Comparison of ENCODE assay signal across 8 cellular contexts in genomic region chr14:22561661-22562579, GRCh38. TPM values are rescaled to one million over a fixed set of nuclear protein-coding genes. Genes with fewer than 3 reads are reported as not detected.
DNase-seq lines count a peak whose midpoint lies in the region; ATAC-seq and TF ChIP-seq lines count a peak whose summit lies in the region.

No MANE protein-coding gene starts in this region.

- no peaks in the 10 kb centered on the region for H3K36me3 ChIP-seq in effector memory CD4-positive, alpha-beta T cell (ENCODE audit: control insufficient read depth, insufficient read depth, low read length)
- peaks cover 0 to 8% of the 10 kb centered on the region in 2 donors for H3K36me3 ChIP-seq in psoas muscle (ENCODE audit: insufficient read depth in 1 of 2, low read depth in 1 of 2)
- peaks cover 15% of the 10 kb centered on the region for H3K36me3 ChIP-seq in HAP-1 (replicated peaks)

- H3K36me3 Mint-ChIP-seq in activated CD4-positive, alpha-beta T cell treated with anti-CD3 and anti-CD28 coated beads for 36 hours (ENCODE audit: low read depth) = peaks cover 54% of the 10 kb centered on the region
- peaks cover 36 to 62% of the 10 kb centered on the region in 2 donors for H3K36me3 Mint-ChIP-seq in stimulated activated naive B cell treated with anti-CD40 and anti-IgM and Interleukin-4, amounts not matched to agents 10 μg/mL and 1 μg/mL and 100 μg/mL, for 72 hours

- no peak for TF ChIP-seq CTCF in psoas muscle (IDR thresholded peaks at IDR 0.05)

- in situ Hi-C loops in HAP-1 (cut with MboI; ENCODE audit: low sequenced_read_pairs) = loop anchor here (25.0 kb wide), 1 partner anchor 500 kb away; the partner anchor contains the start of gene CDH24

- peaks cover 95% of the 10 kb centered on the region for H3K4me1 Mint-ChIP-seq in activated CD4-positive, alpha-beta T cell treated with anti-CD3 and anti-CD28 coated beads for 36 hours
- H3K4me1 Mint-ChIP-seq in stimulated activated naive B cell treated with anti-CD40 and anti-IgM and Interleukin-4, amounts not matched to agents 10 μg/mL and 1 μg/mL and 100 μg/mL, for 72 hours = peaks cover 52 to 97% of the 10 kb centered on the region in 2 donors

- H3K4me1 ChIP-seq in effector memory CD4-positive, alpha-beta T cell (ENCODE audit: control insufficient read depth, insufficient read depth, low read length, poor library complexity, severe bottlenecking) = peaks cover 92% of the 10 kb centered on the region
- H3K4me1 ChIP-seq in psoas muscle (peaks cover 40% of the 10 kb centered on the region), HAP-1 (peaks cover 6% of the 10 kb centered on the region)

- WGBS in psoas muscle, 3 donors = 78 to 81% (median 80%) methylated on average over 11 of the region's 11 CpGs

- intact Hi-C loops in activated CD4-positive, alpha-beta T cell treated with anti-CD3 and anti-CD28 coated beads for 36 hours (cut with DNase I, micrococcal nuclease) = loop anchor here in 1 of 2 experiments (1.0 kb wide), 1 partner anchor 8 kb away; no protein-coding TSS in a partner anchor
- intact Hi-C loops in psoas muscle (cut with DNase I) = no loop called here

- peak overlapping the region; percentile 15 for H3K4me3 ChIP-seq in effector memory CD4-positive, alpha-beta T cell (ENCODE audit: insufficient read depth, low read depth, low read length, poor library complexity, severe bottlenecking)
- H3K4me3 ChIP-seq in psoas muscle = no peak overlapping the region
- H3K4me3 ChIP-seq in HAP-1 = no peak overlapping the region

- DNase-seq in activated CD4-positive, alpha-beta T cell treated with anti-CD3 and anti-CD28 coated beads for 36 hours = peak; percentile 81
- peak; percentile 74 to 77 (median 77) for DNase-seq in effector memory CD4-positive, alpha-beta T cell
- peak; percentile 55 for DNase-seq in stimulated activated naive B cell treated with anti-CD40 and anti-IgM and Interleukin-4, amounts not matched to agents 10 μg/mL and 1 μg/mL and 100 μg/mL, for 72 hours
- DNase-seq in NCI-H1930 (lab: John Stamatoyannopoulos, UW) = no peak
- DNase-seq in psoas muscle = no peak
- DNase-seq in AG08395 (ENCODE audit: low spot score) = no peak
- DNase-seq in HAP-1 (ENCODE audit: low spot score in 2 of 2) = no peak

- peak overlapping the region; percentile 91 for H3K27ac ChIP-seq in effector memory CD4-positive, alpha-beta T cell (ENCODE audit: insufficient read depth, low read length, poor library complexity, severe bottlenecking)
- H3K27ac ChIP-seq in psoas muscle = no peak overlapping the region

- POLR2A ChIA-PET in activated CD4-positive, alpha-beta T cell treated with anti-CD3 and anti-CD28 coated beads for 36 hours (lab: Charles Lee) = interaction anchor here (0.5 to 2.5 kb wide), 8 partner anchors 8 to 565 kb away, joined by 3 to 26 read pairs (median 8); partner anchors contain the start of gene DAD1

- peak overlapping the region; percentile 75 for H3K4me3 Mint-ChIP-seq in activated CD4-positive, alpha-beta T cell treated with anti-CD3 and anti-CD28 coated beads for 36 hours
- H3K4me3 Mint-ChIP-seq in stimulated activated naive B cell treated with anti-CD40 and anti-IgM and Interleukin-4, amounts not matched to agents 10 μg/mL and 1 μg/mL and 100 μg/mL, for 72 hours = peak overlapping the region; percentile 55 to 71

- H3K27me3 ChIP-seq in effector memory CD4-positive, alpha-beta T cell (replicated peaks; ENCODE audit: control insufficient read depth, insufficient read depth, low read length, poor library complexity, severe bottlenecking) = no peaks in the 10 kb centered on the region
- H3K27me3 ChIP-seq in psoas muscle (ENCODE audit: insufficient read depth in 3 of 3, low read length in 2 of 3) (no peaks in the 10 kb centered on the region), HAP-1 (ENCODE audit: low read depth) (no peaks in the 10 kb centered on the region)

- H3K9me3 ChIP-seq in effector memory CD4-positive, alpha-beta T cell (ENCODE audit: control insufficient read depth, low read length) = no peaks in the 10 kb centered on the region
- no peaks in the 10 kb centered on the region for H3K9me3 ChIP-seq in psoas muscle
- H3K9me3 ChIP-seq in HAP-1 = no peaks in the 10 kb centered on the region

- H3K9me3 Mint-ChIP-seq in activated CD4-positive, alpha-beta T cell treated with anti-CD3 and anti-CD28 coated beads for 36 hours (ENCODE audit: low read depth) = no peaks in the 10 kb centered on the region
- H3K9me3 Mint-ChIP-seq in stimulated activated naive B cell treated with anti-CD40 and anti-IgM and Interleukin-4, amounts not matched to agents 10 μg/mL and 1 μg/mL and 100 μg/mL, for 72 hours = peaks cover 0 to 1% of the 10 kb centered on the region in 2 donors

- no peaks in the 10 kb centered on the region for H3K27me3 Mint-ChIP-seq in activated CD4-positive, alpha-beta T cell treated with anti-CD3 and anti-CD28 coated beads for 36 hours
- H3K27me3 Mint-ChIP-seq in stimulated activated naive B cell treated with anti-CD40 and anti-IgM and Interleukin-4, amounts not matched to agents 10 μg/mL and 1 μg/mL and 100 μg/mL, for 72 hours = no peaks in the 10 kb centered on the region

- peak overlapping the region; percentile 100 for H3K27ac Mint-ChIP-seq in activated CD4-positive, alpha-beta T cell treated with anti-CD3 and anti-CD28 coated beads for 36 hours
- peak overlapping the region; percentile 86 for H3K27ac Mint-ChIP-seq in stimulated activated naive B cell treated with anti-CD40 and anti-IgM and Interleukin-4, amounts not matched to agents 10 μg/mL and 1 μg/mL and 100 μg/mL, for 72 hours

- ATAC-seq in HG03442 (IDR thresholded peaks at IDR 0.05; ENCODE audit: unreplicated experiment) = peak; percentile 30
- peak; percentile 31 for ATAC-seq in activated CD4-positive, alpha-beta T cell treated with anti-CD3 and anti-CD28 coated beads for 36 hours
- ATAC-seq in stimulated activated naive B cell treated with anti-CD40 and anti-IgM and Interleukin-4, amounts not matched to agents 10 μg/mL and 1 μg/mL and 100 μg/mL, for 72 hours (replicated peaks) = peak; percentile 53 to 58
- no peak for ATAC-seq in psoas muscle

- CTCF ChIA-PET in activated CD4-positive, alpha-beta T cell treated with anti-CD3 and anti-CD28 coated beads for 36 hours (lab: Charles Lee) = interaction anchor here (0.5 to 16.1 kb wide), 15 partner anchors 8 to 648 kb away, joined by 3 to 342 read pairs (median 3); partner anchors contain the start of genes ABHD4, AJUBA and DAD1

RNA-seq across cellular contexts. Expression of gene DAD1, which starts 27.1 kb away (rescaled TPM):
- 100 to 1,000 TPM; 265 to 302 TPM for total RNA-seq in activated CD4-positive, alpha-beta T cell treated with anti-CD3 and anti-CD28 coated beads for 36 hours
- 100 to 1,000 TPM in 3 of 4 donors, 10 to 100 TPM in 1; 77.8 to 118 (median 106) TPM for total RNA-seq in psoas muscle
- 100 to 1,000 TPM; 201 to 277 (median 262) TPM for polyA plus RNA-seq in psoas muscle

RNA-seq across cellular contexts. Expression of gene ABHD4, which starts 36.2 kb away (rescaled TPM):
- total RNA-seq in activated CD4-positive, alpha-beta T cell treated with anti-CD3 and anti-CD28 coated beads for 36 hours = 10 to 100 TPM in 1 of 2 experiments, 1 to 10 TPM in 1; 8.3 to 10.5 TPM
- total RNA-seq in psoas muscle = 10 to 100 TPM; 15.6 to 37.2 (median 25.4) TPM
- 10 to 100 TPM in 2 of 3 donors, 1 to 10 TPM in 1; 6.1 to 64.0 (median 26.4) TPM for polyA plus RNA-seq in psoas muscle

Comparison
In these comparisons a context has a peak if more than half of its experiments do, and no peak if none do; other contexts are left out.
1. ATAC-seq: peak in HG03442 (single experiment), activated CD4-positive, alpha-beta T cell treated with anti-CD3 and anti-CD28 coated beads for 36 hours (single experiment) and stimulated activated naive B cell treated with anti-CD40 and anti-IgM and Interleukin-4, amounts not matched to agents 10 μg/mL and 1 μg/mL and 100 μg/mL, for 72 hours (2 of 2); none in psoas muscle (0 of 4).
2. DNase-seq: peak in activated CD4-positive, alpha-beta T cell treated with anti-CD3 and anti-CD28 coated beads for 36 hours (single experiment), effector memory CD4-positive, alpha-beta T cell (3 of 3) and stimulated activated naive B cell treated with anti-CD40 and anti-IgM and Interleukin-4, amounts not matched to agents 10 μg/mL and 1 μg/mL and 100 μg/mL, for 72 hours (single experiment); none in NCI-H1930 (0 of 2), psoas muscle (0 of 2), AG08395 (single experiment) and HAP-1 (0 of 2).